18 cellular contexts compared by ENCODE assay signal in the genomic region with DNA sequence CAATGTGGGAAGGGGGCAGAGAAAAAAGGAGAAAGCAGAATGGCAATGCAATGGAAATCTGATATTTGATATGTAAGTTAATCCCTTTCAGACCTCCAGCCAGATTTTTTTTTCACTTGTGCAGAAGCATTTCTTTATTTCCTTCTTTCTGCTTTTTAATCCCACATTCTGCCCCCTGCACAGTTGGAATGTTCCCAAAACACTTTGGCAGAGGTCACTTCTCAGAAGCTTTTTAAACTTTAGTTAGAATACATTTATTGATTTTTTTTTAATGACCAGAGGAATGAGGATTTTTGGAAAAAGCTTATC.
A peak's percentile ranks its signal among the peaks of the same experiment; 100 is the strongest.
DNase-seq lines count a peak whose midpoint lies in the region; ATAC-seq and TF ChIP-seq lines count a peak whose summit lies in the region.
"Had no signal": no experiment of that assay in that cellular context is flagged by ENCODE, and none has a peak within 500 bp of the region (broad histone marks: within the 10 kb centered on the region; RNA-seq: fewer than 3 reads in every experiment).

No MANE protein-coding gene starts in this region.

- no peaks in the 10 kb centered on the region for H3K9me3 ChIP-seq in upper lobe of right lung
- H3K9me3 ChIP-seq: Peyer's patch had no signal

- H3K27ac Mint-ChIP-seq in WTC11: peak overlapping the region; percentile 98
- no peak overlapping the region for H3K27ac Mint-ChIP-seq in stimulated activated naive CD8-positive, alpha-beta T cell treated with anti-CD3 and anti-CD28 coated beads, Interleukin-15, amount 100 ng/mL, for 72 hours
- H3K27ac Mint-ChIP-seq: activated CD4-positive, alpha-beta T cell treated with anti-CD3 and anti-CD28 coated beads for 36 hours; activated T-cell treated with anti-CD3 and anti-CD28 coated beads, Interleukin-2, amount 50 U/mL, for 24 hours; CD4-positive, alpha-beta memory T cell; HFFc6 had no signal

- H3K36me3 ChIP-seq in upper lobe of right lung: no peaks in the 10 kb centered on the region
- H3K36me3 ChIP-seq: gastroesophageal sphincter, Peyer's patch had no signal

- H3K4me3 Mint-ChIP-seq in WTC11: peak overlapping the region; percentile 46; the same call in 1 of the 2 replicates
- no peak overlapping the region for H3K4me3 Mint-ChIP-seq in stimulated activated naive CD8-positive, alpha-beta T cell treated with anti-CD3 and anti-CD28 coated beads, Interleukin-15, amount 100 ng/mL, for 72 hours
- H3K4me3 Mint-ChIP-seq: activated CD4-positive, alpha-beta T cell treated with anti-CD3 and anti-CD28 coated beads for 36 hours; activated T-cell treated with anti-CD3 and anti-CD28 coated beads, Interleukin-2, amount 50 U/mL, for 24 hours; CD4-positive, alpha-beta memory T cell; HFFc6 had no signal

- POLR2A ChIA-PET in WTC11 (lab: Charles Lee): no interaction called here

- CTCF ChIA-PET in WTC11 (lab: Charles Lee): no interaction called here

- H3K4me3 ChIP-seq in retinal pigment epithelial cell (ENCODE audit: low read length) (no peak overlapping the region), upper lobe of right lung (no peak overlapping the region)
- H3K4me3 ChIP-seq: gastroesophageal sphincter, Peyer's patch had no signal

- H3K27ac ChIP-seq in upper lobe of right lung: no peak overlapping the region
- H3K27ac ChIP-seq: gastroesophageal sphincter, Peyer's patch had no signal

- peaks cover 25% of the 10 kb centered on the region for H3K9me3 Mint-ChIP-seq in WTC11
- H3K9me3 Mint-ChIP-seq in stimulated activated naive CD8-positive, alpha-beta T cell treated with anti-CD3 and anti-CD28 coated beads, Interleukin-15, amount 100 ng/mL, for 72 hours: no peaks in the 10 kb centered on the region

- TF ChIP-seq CTCF in WTC11 (IDR thresholded peaks at IDR 0.05): no peak
- no peak for TF ChIP-seq CTCF in retinal pigment epithelial cell (conservative IDR thresholded peaks at IDR 0.05; ENCODE audit: low read depth, low read length)
- TF ChIP-seq CTCF in upper lobe of right lung (IDR thresholded peaks at IDR 0.05): no peak

- peaks cover 41% of the 10 kb centered on the region for H3K4me1 Mint-ChIP-seq in WTC11
- H3K4me1 Mint-ChIP-seq in stimulated activated naive CD8-positive, alpha-beta T cell treated with anti-CD3 and anti-CD28 coated beads, Interleukin-15, amount 100 ng/mL, for 72 hours: no peaks in the 10 kb centered on the region
- H3K4me1 Mint-ChIP-seq: activated CD4-positive, alpha-beta T cell treated with anti-CD3 and anti-CD28 coated beads for 36 hours; CD4-positive, alpha-beta memory T cell had no signal

- H3K27me3 Mint-ChIP-seq in WTC11 (ENCODE audit: low read depth): no peaks in the 10 kb centered on the region
- no peaks in the 10 kb centered on the region for H3K27me3 Mint-ChIP-seq in stimulated activated naive CD8-positive, alpha-beta T cell treated with anti-CD3 and anti-CD28 coated beads, Interleukin-15, amount 100 ng/mL, for 72 hours
- H3K27me3 Mint-ChIP-seq: activated CD4-positive, alpha-beta T cell treated with anti-CD3 and anti-CD28 coated beads for 36 hours; activated T-cell treated with anti-CD3 and anti-CD28 coated beads, Interleukin-2, amount 50 U/mL, for 24 hours; CD4-positive, alpha-beta memory T cell had no signal

- intact Hi-C loops in upper lobe of right lung (cut with DNase I): no loop called here

- peaks cover 23% of the 10 kb centered on the region for H3K36me3 Mint-ChIP-seq in WTC11
- H3K36me3 Mint-ChIP-seq: CD4-positive, alpha-beta memory T cell had no signal

- DNase-seq in DMS53 (lab: John Stamatoyannopoulos, UW) (peak; percentile 2), DMS53 treated with DMSO at 0.1 percent for 48 hours (lab: John Stamatoyannopoulos, UW; ENCODE audit: unreplicated experiment) (no peak), WTC11 (ENCODE audit: low spot score) (no peak), globus pallidus (ENCODE audit: low spot score) (peak; percentile 11), retinal pigment epithelial cell (ENCODE audit: low read depth) (peak; percentile 79), upper lobe of right lung (no peak)
- DNase-seq in stimulated activated naive CD8-positive, alpha-beta T cell treated with anti-CD3 and anti-CD28 coated beads, Interleukin-15, amount 100 ng/mL, for 72 hours: no peak
- DNase-seq: 8988T; activated CD4-positive, alpha-beta T cell treated with anti-CD3 and anti-CD28 coated beads for 36 hours; activated T-cell treated with anti-CD3 and anti-CD28 coated beads, Interleukin-2, amount 50 U/mL, for 24 hours; CD4-positive, alpha-beta memory T cell; GF-D8; HFFc6; left ventricle myocardium superior; MV-4-11; Peyer's patch had no signal

- H3K4me1 ChIP-seq in upper lobe of right lung: no peaks in the 10 kb centered on the region
- H3K4me1 ChIP-seq: Peyer's patch had no signal

- ATAC-seq in WTC11 (no peak), upper lobe of right lung (no peak), HG02763 (IDR thresholded peaks at IDR 0.05; ENCODE audit: unreplicated experiment) (no peak)
- ATAC-seq in stimulated activated naive CD8-positive, alpha-beta T cell treated with anti-CD3 and anti-CD28 coated beads, Interleukin-15, amount 100 ng/mL, for 72 hours: no peak
- ATAC-seq: activated CD4-positive, alpha-beta T cell treated with anti-CD3 and anti-CD28 coated beads for 36 hours; gastroesophageal sphincter had no signal

- no peaks in the 10 kb centered on the region for H3K27me3 ChIP-seq in upper lobe of right lung
- H3K27me3 ChIP-seq: gastroesophageal sphincter, Peyer's patch had no signal

TF ChIP-seq in WTC11, 78 proteins besides CTCF, POLR2A, EP300 and RAD21:
- TF ChIP-seq NR2C2 (CRISPR knock-in tag; IDR thresholded peaks at IDR 0.05): no peak
- TF ChIP-seq TP53 (CRISPR knock-in tag; IDR thresholded peaks at IDR 0.05): no peak
- TF ChIP-seq, protein P1, sequence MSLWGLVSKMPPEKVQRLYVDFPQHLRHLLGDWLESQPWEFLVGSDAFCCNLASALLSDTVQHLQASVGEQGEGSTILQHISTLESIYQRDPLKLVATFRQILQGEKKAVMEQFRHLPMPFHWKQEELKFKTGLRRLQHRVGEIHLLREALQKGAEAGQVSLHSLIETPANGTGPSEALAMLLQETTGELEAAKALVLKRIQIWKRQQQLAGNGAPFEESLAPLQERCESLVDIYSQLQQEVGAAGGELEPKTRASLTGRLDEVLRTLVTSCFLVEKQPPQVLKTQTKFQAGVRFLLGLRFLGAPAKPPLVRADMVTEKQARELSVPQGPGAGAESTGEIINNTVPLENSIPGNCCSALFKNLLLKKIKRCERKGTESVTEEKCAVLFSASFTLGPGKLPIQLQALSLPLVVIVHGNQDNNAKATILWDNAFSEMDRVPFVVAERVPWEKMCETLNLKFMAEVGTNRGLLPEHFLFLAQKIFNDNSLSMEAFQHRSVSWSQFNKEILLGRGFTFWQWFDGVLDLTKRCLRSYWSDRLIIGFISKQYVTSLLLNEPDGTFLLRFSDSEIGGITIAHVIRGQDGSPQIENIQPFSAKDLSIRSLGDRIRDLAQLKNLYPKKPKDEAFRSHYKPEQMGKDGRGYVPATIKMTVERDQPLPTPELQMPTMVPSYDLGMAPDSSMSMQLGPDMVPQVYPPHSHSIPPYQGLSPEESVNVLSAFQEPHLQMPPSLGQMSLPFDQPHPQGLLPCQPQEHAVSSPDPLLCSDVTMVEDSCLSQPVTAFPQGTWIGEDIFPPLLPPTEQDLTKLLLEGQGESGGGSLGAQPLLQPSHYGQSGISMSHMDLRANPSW (CRISPR knock-in tag; conservative IDR thresholded peaks at IDR 0.05; ENCODE audit: low read depth): no peak
- no peak for TF ChIP-seq TCF7 (CRISPR knock-in tag; IDR thresholded peaks at IDR 0.05; ENCODE audit: low read depth)
- TF ChIP-seq, protein P2, sequence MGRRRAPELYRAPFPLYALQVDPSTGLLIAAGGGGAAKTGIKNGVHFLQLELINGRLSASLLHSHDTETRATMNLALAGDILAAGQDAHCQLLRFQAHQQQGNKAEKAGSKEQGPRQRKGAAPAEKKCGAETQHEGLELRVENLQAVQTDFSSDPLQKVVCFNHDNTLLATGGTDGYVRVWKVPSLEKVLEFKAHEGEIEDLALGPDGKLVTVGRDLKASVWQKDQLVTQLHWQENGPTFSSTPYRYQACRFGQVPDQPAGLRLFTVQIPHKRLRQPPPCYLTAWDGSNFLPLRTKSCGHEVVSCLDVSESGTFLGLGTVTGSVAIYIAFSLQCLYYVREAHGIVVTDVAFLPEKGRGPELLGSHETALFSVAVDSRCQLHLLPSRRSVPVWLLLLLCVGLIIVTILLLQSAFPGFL (CRISPR knock-in tag; IDR thresholded peaks at IDR 0.05; ENCODE audit: borderline replicate concordance): no peak
- TF ChIP-seq, protein P3, sequence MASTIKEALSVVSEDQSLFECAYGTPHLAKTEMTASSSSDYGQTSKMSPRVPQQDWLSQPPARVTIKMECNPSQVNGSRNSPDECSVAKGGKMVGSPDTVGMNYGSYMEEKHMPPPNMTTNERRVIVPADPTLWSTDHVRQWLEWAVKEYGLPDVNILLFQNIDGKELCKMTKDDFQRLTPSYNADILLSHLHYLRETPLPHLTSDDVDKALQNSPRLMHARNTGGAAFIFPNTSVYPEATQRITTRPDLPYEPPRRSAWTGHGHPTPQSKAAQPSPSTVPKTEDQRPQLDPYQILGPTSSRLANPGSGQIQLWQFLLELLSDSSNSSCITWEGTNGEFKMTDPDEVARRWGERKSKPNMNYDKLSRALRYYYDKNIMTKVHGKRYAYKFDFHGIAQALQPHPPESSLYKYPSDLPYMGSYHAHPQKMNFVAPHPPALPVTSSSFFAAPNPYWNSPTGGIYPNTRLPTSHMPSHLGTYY (CRISPR knock-in tag; IDR thresholded peaks at IDR 0.05): no peak
- TF ChIP-seq, protein P4, sequence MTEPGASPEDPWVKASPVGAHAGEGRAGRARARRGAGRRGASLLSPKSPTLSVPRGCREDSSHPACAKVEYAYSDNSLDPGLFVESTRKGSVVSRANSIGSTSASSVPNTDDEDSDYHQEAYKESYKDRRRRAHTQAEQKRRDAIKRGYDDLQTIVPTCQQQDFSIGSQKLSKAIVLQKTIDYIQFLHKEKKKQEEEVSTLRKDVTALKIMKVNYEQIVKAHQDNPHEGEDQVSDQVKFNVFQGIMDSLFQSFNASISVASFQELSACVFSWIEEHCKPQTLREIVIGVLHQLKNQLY (CRISPR knock-in tag; IDR thresholded peaks at IDR 0.05): no peak
- TF ChIP-seq GRHL2 (CRISPR knock-in tag; IDR thresholded peaks at IDR 0.05; ENCODE audit: insufficient replicate concordance, severe bottlenecking): no peak
- TF ChIP-seq SOX15 (CRISPR knock-in tag; IDR thresholded peaks at IDR 0.05): no peak

Comparison
In these comparisons a context has a peak if more than half of its experiments do, and no peak if none do; other contexts are left out.
1. DNase-seq: peak in DMS53 (single experiment), globus pallidus (single experiment) and retinal pigment epithelial cell (single experiment); none in DMS53 treated with DMSO at 0.1 percent for 48 hours (single experiment), WTC11 (single experiment), upper lobe of right lung (single experiment) and stimulated activated naive CD8-positive, alpha-beta T cell treated with anti-CD3 and anti-CD28 coated beads, Interleukin-15, amount 100 ng/mL, for 72 hours (0 of 2).